Comparison of ENCODE assay signal across 8 cellular contexts in the genomic region with DNA sequence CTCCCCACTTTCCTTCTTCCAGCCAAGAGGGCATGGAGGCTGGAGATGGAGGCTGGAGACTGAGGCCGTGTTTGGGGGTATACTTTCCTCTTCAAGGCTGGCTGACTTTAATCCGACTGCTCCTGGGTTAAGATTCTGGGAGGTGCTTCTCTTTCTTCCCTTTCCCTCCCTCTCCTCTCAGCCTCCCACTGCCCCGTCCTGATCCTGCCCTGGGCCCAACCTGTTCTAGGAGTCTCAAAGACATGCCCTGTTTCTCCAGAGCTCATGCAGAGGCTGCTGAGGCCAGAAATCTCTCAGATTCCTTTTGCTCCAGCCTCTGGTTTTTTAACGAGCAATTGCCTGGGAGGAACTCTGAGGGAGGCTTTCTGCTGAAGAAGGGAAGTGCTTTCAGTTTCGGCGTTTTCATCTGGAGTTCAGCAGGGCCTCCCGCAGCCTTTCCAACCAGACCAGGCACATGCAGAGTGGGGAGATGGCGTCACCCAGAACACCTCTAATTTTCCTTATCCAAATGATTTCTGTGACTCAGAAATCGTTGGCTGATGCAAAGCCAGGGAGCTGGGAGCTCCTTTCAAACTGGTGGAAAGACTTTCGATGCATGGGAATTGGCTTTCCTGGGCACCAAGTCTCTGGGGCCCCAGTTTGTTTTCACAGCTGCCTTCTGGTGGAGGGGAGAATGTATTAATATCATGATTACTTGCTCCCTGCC. TPM values are rescaled to one million over a fixed set of nuclear protein-coding genes. Genes with fewer than 3 reads are reported as not detected.
DNase-seq lines count a peak whose midpoint lies in the region; ATAC-seq and TF ChIP-seq lines count a peak whose summit lies in the region.

No MANE protein-coding gene starts in this region.

- H3K27ac Mint-ChIP-seq in CD8-positive, alpha-beta T cell = peak overlapping the region; percentile 91

- peaks cover 2% of the 10 kb centered on the region for H3K36me3 Mint-ChIP-seq in CD8-positive, alpha-beta T cell

- no TSS peak for BruUV-seq in A673 (replicated peaks; lab: Mats Ljungman, UMichigan)

- H3K4me3 Mint-ChIP-seq in CD8-positive, alpha-beta T cell = peak overlapping the region; percentile 54

- H3K27me3 Mint-ChIP-seq in CD8-positive, alpha-beta T cell (ENCODE audit: low read depth) = no peaks in the 10 kb centered on the region

- no peak for ATAC-seq in CD8-positive, alpha-beta T cell
- no peak for ATAC-seq in GM18867 (IDR thresholded peaks at IDR 0.05; ENCODE audit: unreplicated experiment)

- POLR2A ChIA-PET in CD8-positive, alpha-beta T cell (lab: Charles Lee) = interaction anchor here (1.1 to 1.6 kb wide), 2 partner anchors 101 to 104 kb away, joined by 4 to 5 read pairs; partner anchors contain the start of gene TMSB4X
- POLR2A ChIA-PET in A673 (lab: Charles Lee; ENCODE audit: low non-redundant PET) = no interaction called here

- H3K9me3 Mint-ChIP-seq in CD8-positive, alpha-beta T cell = no peaks in the 10 kb centered on the region

- no peak for DNase-seq in CD8-positive, alpha-beta T cell
- DNase-seq in MG63 (peak; percentile 75), brain pericyte (ENCODE audit: low read depth, low spot score) (peak; percentile 92), mucosa of gallbladder (ENCODE audit: low spot score) (peak; percentile 18), NCI-H1105 (lab: John Stamatoyannopoulos, UW) (no peak), RPMI8226 (no peak), A673 (ENCODE audit: low spot score) (no peak)

- no peaks in the 10 kb centered on the region for H3K36me3 ChIP-seq in CD8-positive, alpha-beta T cell (ENCODE audit: insufficient read depth, low read length)
- no peaks in the 10 kb centered on the region for H3K36me3 ChIP-seq in MG63
- H3K36me3 ChIP-seq in A673 (ENCODE audit: insufficient read depth, low read length, poor library complexity, severe bottlenecking) = no peaks in the 10 kb centered on the region

- TF ChIP-seq CTCF in CD8-positive, alpha-beta T cell (IDR thresholded peaks at IDR 0.05) = no peak
- no peak for TF ChIP-seq CTCF in A673 (conservative IDR thresholded peaks at IDR 0.05; ENCODE audit: low read depth, low read length)

- H3K4me3 ChIP-seq in CD8-positive, alpha-beta T cell (ENCODE audit: low read depth, low read length) = peak overlapping the region; percentile 3
- peak overlapping the region; percentile 7; the same call in 1 of the 2 replicates for H3K4me3 ChIP-seq in MG63
- H3K4me3 ChIP-seq in A673 (ENCODE audit: low read depth, low read length, poor library complexity, severe bottlenecking) = no peak overlapping the region

- H3K27ac ChIP-seq in CD8-positive, alpha-beta T cell (ENCODE audit: low read depth, low read length) = peak overlapping the region; percentile 31
- no peak overlapping the region for H3K27ac ChIP-seq in A673 (ENCODE audit: low read depth, low read length, poor library complexity, severe bottlenecking)

- intact Hi-C loops in CD8-positive, alpha-beta T cell (cut with DNase I, micrococcal nuclease) = no loop called here
- intact Hi-C loops in A673 (cut with micrococcal nuclease; ENCODE audit: unreplicated experiment) = no loop called here

- peaks cover 86% of the 10 kb centered on the region for H3K4me1 Mint-ChIP-seq in CD8-positive, alpha-beta T cell (ENCODE audit: low read depth)

- H3K27me3 ChIP-seq in CD8-positive, alpha-beta T cell (ENCODE audit: insufficient read depth, low read length) = no peaks in the 10 kb centered on the region
- no peaks in the 10 kb centered on the region for H3K27me3 ChIP-seq in MG63
- H3K27me3 ChIP-seq in A673 (replicated peaks; ENCODE audit: insufficient read depth, low read depth, low read length, poor library complexity) = no peaks in the 10 kb centered on the region

- H3K9me3 ChIP-seq in CD8-positive, alpha-beta T cell (ENCODE audit: low read length) = no peaks in the 10 kb centered on the region
- H3K9me3 ChIP-seq in MG63 (no peaks in the 10 kb centered on the region), A673 (ENCODE audit: low read depth, low read length, poor library complexity, severe bottlenecking) (no peaks in the 10 kb centered on the region)

- CTCF ChIA-PET in CD8-positive, alpha-beta T cell (lab: Charles Lee) = interaction anchor here (1.0 to 1.3 kb wide), 2 partner anchors 78 to 101 kb away, joined by 3 read pairs; no protein-coding TSS in a partner anchor
- CTCF ChIA-PET in A673 (lab: Charles Lee) = no interaction called here

- H3K4me1 ChIP-seq in CD8-positive, alpha-beta T cell (ENCODE audit: insufficient read depth, low read length) = peaks cover 99% of the 10 kb centered on the region
- H3K4me1 ChIP-seq in A673 (ENCODE audit: insufficient read depth, low read length, poor library complexity, severe bottlenecking) = no peaks in the 10 kb centered on the region

RNA-seq across cellular contexts. Expression of gene FAM9C, which starts 34.5 kb away (rescaled TPM):
- total RNA-seq in CD8-positive, alpha-beta T cell = not detected
- not detected in 2 replicates for total RNA-seq in MG63 (2014; rRNA removed; shearing (Covaris generic); ENCODE audit: low replicate concordance)
- total RNA-seq in mucosa of gallbladder = not detected
- not detected in 2 replicates for total RNA-seq in A673 (2021)

Comparison
In these comparisons a context has a peak if more than half of its experiments do, and no peak if none do; other contexts are left out.
1. DNase-seq: peak in MG63 (single experiment), brain pericyte (single experiment) and mucosa of gallbladder (single experiment); none in CD8-positive, alpha-beta T cell (0 of 7), NCI-H1105 (single experiment), RPMI8226 (single experiment) and A673 (single experiment).